Comparison of ENCODE assay signal across 28 cellular contexts in genomic region chr12:105670664-105671063, GRCh38.
A peak's percentile ranks its signal among the peaks of the same experiment; 100 is the strongest.
DNase-seq lines count a peak whose midpoint lies in the region; ATAC-seq lines count a peak whose summit lies in the region.
"Had no signal": no experiment of that assay in that cellular context is flagged by ENCODE, and none has a peak within 500 bp of the region (broad histone marks: within the 10 kb centered on the region; RNA-seq: fewer than 3 reads in every experiment).

No MANE protein-coding gene starts in this region.

- no peaks in the 10 kb centered on the region for H3K9me3 ChIP-seq in adipocyte (ENCODE audit: control insufficient read depth, low read length)
- H3K9me3 ChIP-seq: heart left ventricle, testis had no signal

- no peaks in the 10 kb centered on the region for H3K4me1 Mint-ChIP-seq in activated naive CD4-positive, alpha-beta T cell treated with anti-CD3 and anti-CD28 coated beads, Interleukin-2, amount 10 ng/mL, durations not matched to agents 7 days and 5 days
- H3K4me1 Mint-ChIP-seq: CD8-positive, alpha-beta memory T cell; naive thymus-derived CD4-positive, alpha-beta T cell had no signal

- ATAC-seq in HG03045 (IDR thresholded peaks at IDR 0.05; ENCODE audit: unreplicated experiment): no peak
- no peak for ATAC-seq in HG03095 (IDR thresholded peaks at IDR 0.05; ENCODE audit: unreplicated experiment)
- ATAC-seq: HCT116; heart left ventricle; naive thymus-derived CD4-positive, alpha-beta T cell; Panc1 had no signal

- DNase-seq in EL: peak; percentile 57
- DNase-seq in adipocyte (ENCODE audit: low read depth): peak; percentile 15
- DNase-seq in hepatic stellate cell (ENCODE audit: low spot score): peak; percentile 3
- DNase-seq in renal cortical epithelial cell (ENCODE audit: low read depth): peak; percentile 8
- no peak for DNase-seq in activated naive CD4-positive, alpha-beta T cell treated with anti-CD3 and anti-CD28 coated beads, Interleukin-2, amount 10 ng/mL, durations not matched to agents 7 days and 5 days
- no peak for DNase-seq in NCI-H2081 (lab: John Stamatoyannopoulos, UW)
- DNase-seq: activated CD4-positive, alpha-beta T cell treated with anti-CD3 and anti-CD28 coated beads for 48 hours; activated CD8-positive, alpha-beta memory T cell treated with anti-CD3 and anti-CD28 coated beads for 24 hours; activated effector memory CD4-positive, alpha-beta T cell treated with anti-CD3 and anti-CD28 coated beads, Interleukin-2, amount 50 U/mL, for 16 hours; AML-193; brain microvascular endothelial cell; CD8-positive, alpha-beta memory T cell; effector CD8-positive, alpha-beta T cell; heart left ventricle; naive thymus-derived CD4-positive, alpha-beta T cell; NCI-H1048; NCI-H187; NCI-H69; SHP77 treated with DMSO at 0.1 percent for 48 hours; stimulated activated naive CD4-positive, alpha-beta T cell; T1000; testis; WERI-Rb-1 had no signal

- no peaks in the 10 kb centered on the region for H3K27me3 ChIP-seq in adipocyte (replicated peaks; ENCODE audit: control insufficient read depth, insufficient read depth, low read length)
- H3K27me3 ChIP-seq: brain microvascular endothelial cell, heart left ventricle, testis had no signal

- H3K36me3 Mint-ChIP-seq in activated naive CD4-positive, alpha-beta T cell treated with anti-CD3 and anti-CD28 coated beads, Interleukin-2, amount 10 ng/mL, durations not matched to agents 7 days and 5 days: no peaks in the 10 kb centered on the region
- H3K36me3 Mint-ChIP-seq: CD8-positive, alpha-beta memory T cell; mesothelial cell of epicardium; naive thymus-derived CD4-positive, alpha-beta T cell had no signal

- CTCF ChIA-PET in activated naive CD4-positive, alpha-beta T cell treated with anti-CD3 and anti-CD28 coated beads, Interleukin-2, amount 10 ng/mL, durations not matched to agents 7 days and 5 days (lab: Charles Lee): no interaction called here

- no peak overlapping the region for H3K9ac ChIP-seq in adipocyte (ENCODE audit: low read length)

- H3K27ac Mint-ChIP-seq in activated naive CD4-positive, alpha-beta T cell treated with anti-CD3 and anti-CD28 coated beads, Interleukin-2, amount 10 ng/mL, durations not matched to agents 7 days and 5 days: no peak overlapping the region
- H3K27ac Mint-ChIP-seq: CD8-positive, alpha-beta memory T cell; mesothelial cell of epicardium; naive thymus-derived CD4-positive, alpha-beta T cell had no signal

- no peaks in the 10 kb centered on the region for H3K27me3 Mint-ChIP-seq in activated naive CD4-positive, alpha-beta T cell treated with anti-CD3 and anti-CD28 coated beads, Interleukin-2, amount 10 ng/mL, durations not matched to agents 7 days and 5 days

- H3K4me3 ChIP-seq in adipocyte (ENCODE audit: low read length): no peak overlapping the region
- H3K4me3 ChIP-seq: heart left ventricle, testis had no signal

- H3K36me3 ChIP-seq in adipocyte (ENCODE audit: control insufficient read depth, insufficient read depth, low read length, severe bottlenecking): no peaks in the 10 kb centered on the region
- H3K36me3 ChIP-seq: brain microvascular endothelial cell, heart left ventricle, WERI-Rb-1 had no signal

- H3K9me3 Mint-ChIP-seq in activated naive CD4-positive, alpha-beta T cell treated with anti-CD3 and anti-CD28 coated beads, Interleukin-2, amount 10 ng/mL, durations not matched to agents 7 days and 5 days: no peaks in the 10 kb centered on the region

- no peak overlapping the region for H3K4me3 Mint-ChIP-seq in activated naive CD4-positive, alpha-beta T cell treated with anti-CD3 and anti-CD28 coated beads, Interleukin-2, amount 10 ng/mL, durations not matched to agents 7 days and 5 days
- H3K4me3 Mint-ChIP-seq: CD8-positive, alpha-beta memory T cell; mesothelial cell of epicardium; naive thymus-derived CD4-positive, alpha-beta T cell had no signal

- H3K4me1 ChIP-seq in adipocyte (ENCODE audit: control insufficient read depth, insufficient read depth, low read length): peaks cover 10% of the 10 kb centered on the region
- H3K4me1 ChIP-seq: testis had no signal

Comparison
In these comparisons a context has a peak if more than half of its experiments do, and no peak if none do; other contexts are left out.
1. DNase-seq: peak in EL (single experiment), adipocyte (single experiment), hepatic stellate cell (single experiment) and renal cortical epithelial cell (single experiment); none in activated naive CD4-positive, alpha-beta T cell treated with anti-CD3 and anti-CD28 coated beads, Interleukin-2, amount 10 ng/mL, durations not matched to agents 7 days and 5 days (single experiment) and NCI-H2081 (0 of 2).